Comparison of ENCODE assay signal across 17 cellular contexts in genomic region chr2:85472265-85472664, GRCh38. TPM values are rescaled to one million over a fixed set of nuclear protein-coding genes. Genes with fewer than 3 reads are reported as not detected.
A peak's percentile ranks its signal among the peaks of the same experiment; 100 is the strongest.
DNase-seq lines count a peak whose midpoint lies in the region; ATAC-seq, FAIRE-seq and TF ChIP-seq lines count a peak whose summit lies in the region.
"Had no signal": no experiment of that assay in that cellular context is flagged by ENCODE, and none has a peak within 500 bp of the region (broad histone marks: within the 10 kb centered on the region; RNA-seq: fewer than 3 reads in every experiment).

No MANE protein-coding gene starts in this region.

- POLR2A ChIA-PET in A549 (lab: Yijun Ruan, JAX) (interaction anchor here (2.4 to 6.3 kb wide), 2 partner anchors 35 to 67 kb away, joined by 9 to 68 read pairs; partner anchors contain the start of gene MAT2A), PC-3 (lab: Charles Lee; ENCODE audit: unreplicated experiment) (interaction anchor here (0.6 kb wide), 1 partner anchor 51 kb away, joined by 11 read pairs; no protein-coding TSS in a partner anchor), SK-N-SH (lab: Yijun Ruan, JAX) (no interaction called here)

- 75% methylated on average over 5 of the region's 5 CpGs for WGBS in A549 (ENCODE audit: missing lambda C conversion rate)
- WGBS in pancreas, 2 donors: 66 to 72% methylated on average over 5 of the region's 5 CpGs
- WGBS in SK-N-SH (ENCODE audit: low lambda C conversion rate): 83% methylated on average over 5 of the region's 5 CpGs

- BruUV-seq in PC-3 (replicated peaks; lab: Mats Ljungman, UMichigan): no TSS peak

- H3K4me1 ChIP-seq in A549: peaks cover 63% of the 10 kb centered on the region
- peaks cover 31% of the 10 kb centered on the region for H3K4me1 ChIP-seq in PC-3 (ENCODE audit: insufficient read depth, low read length)
- peaks cover 16 to 39% (median 37%) of the 10 kb centered on the region in 3 donors for H3K4me1 ChIP-seq in pancreas
- H3K4me1 ChIP-seq in breast epithelium: peaks cover 0 to 12% of the 10 kb centered on the region in 2 donors
- H3K4me1 ChIP-seq in SK-N-SH (ENCODE audit: control insufficient read depth in 1 of 2, insufficient read depth in 2 of 2, low read depth in 1 of 2, low read length in 1 of 2): peaks cover 0 to 6% of the 10 kb centered on the region in 2 experiments; a peak in 1 of 4 replicates

- H3F3A ChIP-seq in PC-3 (ENCODE audit: low read length, unreplicated experiment) (peaks cover 4% of the 10 kb centered on the region), SK-N-SH (replicated peaks; ENCODE audit: insufficient read depth) (no peaks in the 10 kb centered on the region)

- H2AFZ ChIP-seq in PC-3 (ENCODE audit: low read length) (no peak overlapping the region), SK-N-SH (ENCODE audit: low read depth) (no peak overlapping the region; the same call in 1 of the 2 replicates)

- no peaks in the 10 kb centered on the region for H3K9me2 ChIP-seq in PC-3 (replicated peaks; ENCODE audit: low read length)
- H3K9me2 ChIP-seq in SK-N-SH: no peaks in the 10 kb centered on the region

- FAIRE-seq in A549 (lab: Jason Lieb, UNC) (no peak), pancreas (lab: Jason Lieb, UNC) (no peak)
- FAIRE-seq: GM18507, H1 had no signal

- H3K4me3 ChIP-seq in A549 (no peak overlapping the region), PC-3 (ENCODE audit: low read length) (no peak overlapping the region), pancreas (no peak overlapping the region), breast epithelium (no peak overlapping the region), SK-N-SH (ENCODE audit: low read depth in 2 of 2, low read length in 1 of 2) (no peak overlapping the region)

- H3K9me3 ChIP-seq in A549: no peaks in the 10 kb centered on the region
- H3K9me3 ChIP-seq in PC-3 (ENCODE audit: low read length): no peaks in the 10 kb centered on the region
- H3K9me3 ChIP-seq in pancreas: no peaks in the 10 kb centered on the region
- no peaks in the 10 kb centered on the region for H3K9me3 ChIP-seq in breast epithelium
- H3K9me3 ChIP-seq in SK-N-SH: no peaks in the 10 kb centered on the region

- peak overlapping the region; percentile 81 to 86; a peak in 4 of 6 replicates for H3K27ac ChIP-seq in A549
- H3K27ac ChIP-seq in PC-3 (ENCODE audit: low read length): peak overlapping the region; percentile 31; the same call in 1 of the 2 replicates
- H3K27ac ChIP-seq in epithelial cell of prostate: peak overlapping the region; percentile 68
- peak overlapping the region in 3 of 4 donors; percentile 57 to 81 (median 61) for H3K27ac ChIP-seq in pancreas
- no peak overlapping the region for H3K27ac ChIP-seq in breast epithelium
- no peak overlapping the region for H3K27ac ChIP-seq in SK-N-SH (ENCODE audit: low read depth in 2 of 2, low read length in 1 of 2)
- H3K27ac ChIP-seq: KMS-11 had no signal

- H3K4me2 ChIP-seq in A549: no peak overlapping the region; the same call in 2 of the 3 replicates
- no peak overlapping the region for H3K4me2 ChIP-seq in PC-3 (ENCODE audit: low read length)
- H3K4me2 ChIP-seq in SK-N-SH: no peak overlapping the region
- H3K4me2 ChIP-seq: KMS-11 had no signal

- H3K36me3 ChIP-seq in PC-3 (ENCODE audit: low read depth, low read length): no peaks in the 10 kb centered on the region
- H3K36me3 ChIP-seq in pancreas: no peaks in the 10 kb centered on the region
- H3K36me3 ChIP-seq in breast epithelium: no peaks in the 10 kb centered on the region
- no peaks in the 10 kb centered on the region for H3K36me3 ChIP-seq in SK-N-SH (replicated peaks in 1 of 2; ENCODE audit: control insufficient read depth in 1 of 2, insufficient read depth in 2 of 2, low read length in 1 of 2)

- TF ChIP-seq POLR2A in A549 (IDR thresholded peaks at IDR 0.05; ENCODE audit: low read length): no peak
- no peak for TF ChIP-seq POLR2A in breast epithelium (IDR thresholded peaks at IDR 0.05)

- H4K20me1 ChIP-seq in PC-3 (ENCODE audit: low read length) (no peaks in the 10 kb centered on the region), SK-N-SH (ENCODE audit: insufficient read depth) (no peaks in the 10 kb centered on the region)

- H3K79me2 ChIP-seq in PC-3 (ENCODE audit: low read length): no peaks in the 10 kb centered on the region
- H3K79me2 ChIP-seq in SK-N-SH (ENCODE audit: insufficient read depth): no peaks in the 10 kb centered on the region

- no peak for TF ChIP-seq EP300 in A549 (IDR thresholded peaks at IDR 0.05)
- no peak for TF ChIP-seq EP300 in SK-N-SH (IDR thresholded peaks at IDR 0.05; ENCODE audit: borderline replicate concordance in 1 of 2, low read depth in 1 of 2, low read length in 1 of 2)

- intact Hi-C loops in PC-3 (cut with micrococcal nuclease) (no loop called here), pancreas (cut with DNase I) (loop anchor here in 1 of 3 donors (10.0 kb wide), 1 partner anchor 63 kb away; the partner anchor contains the start of gene MAT2A), breast epithelium (cut with DNase I; ENCODE audit: low total_unique reads) (no loop called here)

- DNase-seq in A549 (ENCODE audit: low read depth in 1 of 2, low spot score in 1 of 2) (no peak), PC-3 (no peak), epithelial cell of prostate (ENCODE audit: low read depth, low spot score) (no peak), pancreas (no peak), NCI-H446 (lab: John Stamatoyannopoulos, UW) (no peak), breast epithelium (ENCODE audit: low spot score in 2 of 2) (no peak), UCSD-AML1 (lab: John Stamatoyannopoulos, UW; ENCODE audit: unreplicated experiment) (no peak), SK-N-SH (no peak)
- DNase-seq: CD4-positive, CD25-positive, alpha-beta regulatory T cell; DMS53; NCI-H1105 treated with DMSO at 0.1 percent for 48 hours; NCI-H187 treated with DMSO at 0.1 percent for 48 hours; NCI-H446 treated with DMSO at 0.1 percent for 48 hours; NCI-H774 had no signal

- no peak overlapping the region for H3K9ac ChIP-seq in PC-3 (ENCODE audit: low read length)
- H3K9ac ChIP-seq in SK-N-SH: no peak overlapping the region
- H3K9ac ChIP-seq: KMS-11 had no signal

- TF ChIP-seq RAD21 in A549 (conservative IDR thresholded peaks at IDR 0.05 in 1 of 2, IDR thresholded peaks at IDR 0.05 in 1 of 2): no peak
- TF ChIP-seq RAD21 in SK-N-SH (IDR thresholded peaks at IDR 0.05; ENCODE audit: low read length): no peak

- no peaks in the 10 kb centered on the region for H3K27me3 ChIP-seq in PC-3 (ENCODE audit: low read length)
- H3K27me3 ChIP-seq in pancreas: no peaks in the 10 kb centered on the region
- no peaks in the 10 kb centered on the region for H3K27me3 ChIP-seq in breast epithelium
- no peaks in the 10 kb centered on the region for H3K27me3 ChIP-seq in SK-N-SH (ENCODE audit: insufficient read depth)

- TF ChIP-seq CTCF in A549 (IDR thresholded peaks at IDR 0.05): no peak
- TF ChIP-seq CTCF in PC-3 (conservative IDR thresholded peaks at IDR 0.05; ENCODE audit: low read depth, low read length): no peak
- no peak for TF ChIP-seq CTCF in pancreas (IDR thresholded peaks at IDR 0.05)
- no peak for TF ChIP-seq CTCF in breast epithelium (IDR thresholded peaks at IDR 0.05)
- TF ChIP-seq CTCF in SK-N-SH (IDR thresholded peaks at IDR 0.05): no peak

- CTCF ChIA-PET in A549 (lab: Yijun Ruan, JAX) (interaction anchor here (0.6 to 4.5 kb wide), 10 partner anchors 11 to 80 kb away, joined by 3 to 15 read pairs (median 4); partner anchors contain the start of gene MAT2A), PC-3 (lab: Charles Lee) (interaction anchor here (0.6 kb wide), 1 partner anchor 26 kb away, joined by 3 read pairs; no protein-coding TSS in a partner anchor), SK-N-SH (lab: Yijun Ruan, JAX) (interaction anchor here (0.9 to 2.3 kb wide), 4 partner anchors 22 to 67 kb away, joined by 3 to 8 read pairs (median 3); partner anchors contain the start of gene MAT2A)

- ATAC-seq in A549: no peak
- ATAC-seq in PC-3: no peak
- no peak for ATAC-seq in pancreas

TF ChIP-seq in A549, 52 proteins besides CTCF, POLR2A, EP300 and RAD21 (continues in another document):
- TF ChIP-seq HOXB13 (CRISPR knock-in tag; IDR thresholded peaks at IDR 0.05; ENCODE audit: low read depth): no peak
- no peak for TF ChIP-seq FOSL2 (IDR thresholded peaks at IDR 0.05)
- TF ChIP-seq FOSL2 (CRISPR knock-in tag; IDR thresholded peaks at IDR 0.05): no peak
- no peak for TF ChIP-seq MAFK (IDR thresholded peaks at IDR 0.05; ENCODE audit: partially characterized antibody)

TF ChIP-seq in SK-N-SH, 30 proteins besides CTCF, POLR2A, EP300 and RAD21 (continues in another document):
- TF ChIP-seq ELF1 (IDR thresholded peaks at IDR 0.05): no peak
- TF ChIP-seq TAF1 (IDR thresholded peaks at IDR 0.05; ENCODE audit: borderline replicate concordance, low read depth, low read length): no peak
- no peak for TF ChIP-seq MXI1 (IDR thresholded peaks at IDR 0.05; ENCODE audit: low read depth, low read length)
- no peak for TF ChIP-seq YY1 (IDR thresholded peaks at IDR 0.05; ENCODE audit: low read depth)
- TF ChIP-seq USF1 (IDR thresholded peaks at IDR 0.05; ENCODE audit: borderline replicate concordance, low read depth): no peak
- no peak for TF ChIP-seq RCOR1 (IDR thresholded peaks at IDR 0.05; ENCODE audit: low read length)

RNA-seq across cellular contexts. Expression of gene SH2D6, which starts 53.8 kb away (rescaled TPM):
- polyA plus RNA-seq in A549 (2011; rRNA removed) (1.3 and 1.8 TPM in 2 replicates), A549 (2017; fragmentation: RNase III; extraction: RNeasy Plus Mini Kit Qiagen cat#74134 plus additional on column Dnase treatment) (1.4 to 1.5 TPM (median 1.4 TPM) in 3 replicates), pancreas (10 to 100 TPM; 21.3 to 28.1 TPM), SK-N-SH (2012; rRNA removed) (0.33 and 0.42 TPM in 2 replicates)
- 0.48 and 0.69 TPM in 2 replicates for polyA plus RNA-seq in A549 (2012; cell fraction: cytosol; rRNA removed)
- 2.1 and 3.2 TPM in 2 replicates for polyA plus RNA-seq in A549 (2012; cell fraction: nucleus; rRNA removed)
- 0.83 and 1.9 TPM in 2 replicates for polyA minus RNA-seq in A549 (2011; rRNA and poly(A)+ RNA removed)
- total RNA-seq in PC-3 (2014; rRNA removed) (0.12 TPM in 1 of 2 replicates, not detected in the other), pancreas (1 to 10 TPM in 5 of 6 donors, under 1 TPM in 1; 0.70 to 9.7 (median 2.8) TPM), breast epithelium (not detected)
- 0.21 and 0.42 TPM in 2 replicates for polyA plus RNA-seq in SK-N-SH (2012; cell fraction: cytosol; rRNA removed)
- 1.9 and 2.3 TPM in 2 replicates for polyA plus RNA-seq in SK-N-SH (2012; cell fraction: nucleus; rRNA removed)
- total RNA-seq: H1 had no signal
- polyA plus RNA-seq: CD4-positive, CD25-positive, alpha-beta regulatory T cell had no signal

Comparison
In these comparisons a context has a peak if more than half of its experiments do, and no peak if none do; other contexts are left out.
1. H3K27ac ChIP-seq: peak in A549 (2 of 2), PC-3 (single experiment), epithelial cell of prostate (single experiment) and pancreas (3 of 4); none in breast epithelium (0 of 2) and SK-N-SH (0 of 2).